15 cellular contexts compared by ENCODE assay signal in the genomic region with DNA sequence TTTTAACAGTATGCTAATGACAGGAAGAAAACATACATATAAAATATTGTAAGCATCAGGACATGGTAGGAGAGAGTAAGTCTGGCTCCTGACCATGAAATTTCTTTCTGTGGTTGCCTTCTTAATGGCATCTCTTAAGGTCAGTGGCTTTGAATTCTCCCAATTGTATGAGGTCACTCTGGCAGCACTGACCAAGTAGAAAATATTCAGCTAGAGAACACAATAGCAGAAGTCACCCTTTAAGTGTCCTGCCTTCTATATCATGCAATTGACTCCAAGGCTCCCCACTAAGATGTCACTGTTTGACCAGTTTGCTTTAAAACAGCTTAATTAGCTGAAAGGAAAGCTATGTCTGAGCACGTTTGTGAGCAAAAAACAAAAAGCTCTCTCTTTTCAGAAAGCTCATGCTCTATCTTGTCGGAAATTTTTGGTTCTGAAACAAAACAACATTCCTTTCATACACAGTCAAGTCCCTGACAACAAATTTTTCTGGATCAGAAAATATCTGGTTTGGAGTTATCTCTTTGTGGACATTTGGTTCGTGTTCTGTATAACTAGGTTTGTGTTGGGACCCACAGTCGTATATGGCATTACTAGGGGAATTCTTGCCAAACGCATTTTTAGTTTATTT.
DNase-seq lines count a peak whose midpoint lies in the region; ATAC-seq and TF ChIP-seq lines count a peak whose summit lies in the region.
"Had no signal": no experiment of that assay in that cellular context is flagged by ENCODE, and none has a peak within 500 bp of the region (broad histone marks: within the 10 kb centered on the region; RNA-seq: fewer than 3 reads in every experiment).

No MANE protein-coding gene starts in this region.

- no peak for ATAC-seq in naive thymus-derived CD8-positive, alpha-beta T cell
- ATAC-seq in mucosa of descending colon, result no peak
- ATAC-seq: CD8-positive, alpha-beta T cell had no signal

- no peaks in the 10 kb centered on the region for H3K36me3 ChIP-seq in neural progenitor cell
- no peaks in the 10 kb centered on the region for H3K36me3 ChIP-seq in mucosa of descending colon (ENCODE audit: low read depth)
- H3K36me3 ChIP-seq: uterus had no signal

- H3K4me1 ChIP-seq in neural progenitor cell (peaks cover 24% of the 10 kb centered on the region), mucosa of descending colon (ENCODE audit: low read depth) (peaks cover 5% of the 10 kb centered on the region)
- H3K4me1 ChIP-seq: uterus had no signal

- intact Hi-C loops in mucosa of descending colon (cut with DNase I, micrococcal nuclease), result no loop called here

- H3F3A ChIP-seq in neural progenitor cell (ENCODE audit: low read depth), result peaks cover 15% of the 10 kb centered on the region

- H3K9me3 ChIP-seq in neural progenitor cell (ENCODE audit: low read depth) (no peaks in the 10 kb centered on the region), mucosa of descending colon (no peaks in the 10 kb centered on the region)
- H3K9me3 ChIP-seq: SK-N-SH, uterus had no signal

- H2AFZ ChIP-seq in neural progenitor cell (replicated peaks), result no peak overlapping the region

- no peak overlapping the region for H3K27ac ChIP-seq in neural progenitor cell
- H3K27ac ChIP-seq: uterus had no signal

- no peaks in the 10 kb centered on the region for H3K79me2 ChIP-seq in neural progenitor cell (ENCODE audit: low read depth)

- no peaks in the 10 kb centered on the region for H4K20me1 ChIP-seq in neural progenitor cell (ENCODE audit: low read depth)

- H3K27me3 ChIP-seq in neural progenitor cell, result no peaks in the 10 kb centered on the region
- H3K27me3 ChIP-seq: uterus had no signal

- H3K9me3 Mint-ChIP-seq in neural progenitor cell, result peaks cover 2% of the 10 kb centered on the region
- no peaks in the 10 kb centered on the region for H3K9me3 Mint-ChIP-seq in naive thymus-derived CD8-positive, alpha-beta T cell
- H3K9me3 Mint-ChIP-seq: CD8-positive, alpha-beta T cell had no signal

- no peak overlapping the region for H3K4me3 ChIP-seq in astrocyte of the cerebellum (ENCODE audit: low read depth, low read length)
- H3K4me3 ChIP-seq in neural progenitor cell, result peak overlapping the region; percentile 9
- H3K4me3 ChIP-seq in mucosa of descending colon, result no peak overlapping the region
- H3K4me3 ChIP-seq: uterus had no signal

- peaks cover 6% of the 10 kb centered on the region for H3K36me3 Mint-ChIP-seq in neural progenitor cell
- H3K36me3 Mint-ChIP-seq in naive thymus-derived CD8-positive, alpha-beta T cell, result no peaks in the 10 kb centered on the region
- H3K36me3 Mint-ChIP-seq: CD8-positive, alpha-beta T cell had no signal

- in situ Hi-C loops in astrocyte of the cerebellum (cut with HindIII; ENCODE audit: low sequenced_read_pairs), result no loop called here

- H3K4me2 ChIP-seq in neural progenitor cell, result peak overlapping the region; percentile 58
- H3K4me2 ChIP-seq: SK-N-SH had no signal

- peak overlapping the region; percentile 1 for H3K4me3 Mint-ChIP-seq in neural progenitor cell
- no peak overlapping the region for H3K4me3 Mint-ChIP-seq in naive thymus-derived CD8-positive, alpha-beta T cell
- H3K4me3 Mint-ChIP-seq: CD8-positive, alpha-beta T cell had no signal

- no peak overlapping the region for H3K9ac ChIP-seq in neural progenitor cell
- H3K9ac ChIP-seq: SK-N-SH had no signal

- TF ChIP-seq CTCF in astrocyte of the cerebellum (IDR thresholded peaks at IDR 0.05; ENCODE audit: low read depth, low read length, missing control alignments) (no peak), neural progenitor cell (IDR thresholded peaks at IDR 0.05) (no peak), mucosa of descending colon (IDR thresholded peaks at IDR 0.05) (no peak)

- H3K27ac Mint-ChIP-seq in neural progenitor cell, result peak overlapping the region; percentile 46
- H3K27ac Mint-ChIP-seq in naive thymus-derived CD8-positive, alpha-beta T cell, result no peak overlapping the region
- H3K27ac Mint-ChIP-seq: CD8-positive, alpha-beta T cell had no signal

- peak; percentile 8 for DNase-seq in GM03348 (ENCODE audit: low spot score)
- peak; percentile 48 for DNase-seq in astrocyte of the cerebellum (ENCODE audit: low read depth)
- DNase-seq in glomerular visceral epithelial cell (ENCODE audit: extremely low spot score), result peak; percentile 27
- DNase-seq in neural progenitor cell (ENCODE audit: low spot score), result peak; percentile 62
- no peak for DNase-seq in NCI-H2196 treated with DMSO at 0.1 percent for 48 hours (lab: John Stamatoyannopoulos, UW; ENCODE audit: unreplicated experiment)
- no peak for DNase-seq in naive thymus-derived CD8-positive, alpha-beta T cell
- DNase-seq in DMS53 treated with DMSO at 0.1 percent for 48 hours (lab: John Stamatoyannopoulos, UW; ENCODE audit: unreplicated experiment), result no peak
- no peak for DNase-seq in mucosa of descending colon
- DNase-seq: activated gamma-delta T cell treated with Interleukin-2 at 50 U/mL for 16 hours; aorta; CD8-positive, alpha-beta T cell; NCI-H1436; NCI-H2171 treated with DMSO at 0.1 percent for 48 hours; SK-N-SH; uterus had no signal

- peaks cover 61% of the 10 kb centered on the region for H3K4me1 Mint-ChIP-seq in neural progenitor cell
- H3K4me1 Mint-ChIP-seq in naive thymus-derived CD8-positive, alpha-beta T cell, result peaks cover 1 to 26% (median 14%) of the 10 kb centered on the region in 4 donors

- POLR2A ChIA-PET in naive thymus-derived CD8-positive, alpha-beta T cell (lab: Charles Lee), result no interaction called here

- peaks cover 20% of the 10 kb centered on the region for H3K27me3 Mint-ChIP-seq in neural progenitor cell (ENCODE audit: insufficient read depth, low read depth)
- H3K27me3 Mint-ChIP-seq in naive thymus-derived CD8-positive, alpha-beta T cell, result peaks cover 0 to 3% (median 2%) of the 10 kb centered on the region in 5 donors

Comparison
In these comparisons a context has a peak if more than half of its experiments do, and no peak if none do; other contexts are left out.
1. DNase-seq: peak in GM03348 (single experiment), astrocyte of the cerebellum (single experiment), glomerular visceral epithelial cell (single experiment) and neural progenitor cell (single experiment); none in NCI-H2196 treated with DMSO at 0.1 percent for 48 hours (single experiment), naive thymus-derived CD8-positive, alpha-beta T cell (0 of 10), DMS53 treated with DMSO at 0.1 percent for 48 hours (single experiment) and mucosa of descending colon (0 of 3).